Comparison of ENCODE assay signal across 11 cellular contexts in the genomic region with DNA sequence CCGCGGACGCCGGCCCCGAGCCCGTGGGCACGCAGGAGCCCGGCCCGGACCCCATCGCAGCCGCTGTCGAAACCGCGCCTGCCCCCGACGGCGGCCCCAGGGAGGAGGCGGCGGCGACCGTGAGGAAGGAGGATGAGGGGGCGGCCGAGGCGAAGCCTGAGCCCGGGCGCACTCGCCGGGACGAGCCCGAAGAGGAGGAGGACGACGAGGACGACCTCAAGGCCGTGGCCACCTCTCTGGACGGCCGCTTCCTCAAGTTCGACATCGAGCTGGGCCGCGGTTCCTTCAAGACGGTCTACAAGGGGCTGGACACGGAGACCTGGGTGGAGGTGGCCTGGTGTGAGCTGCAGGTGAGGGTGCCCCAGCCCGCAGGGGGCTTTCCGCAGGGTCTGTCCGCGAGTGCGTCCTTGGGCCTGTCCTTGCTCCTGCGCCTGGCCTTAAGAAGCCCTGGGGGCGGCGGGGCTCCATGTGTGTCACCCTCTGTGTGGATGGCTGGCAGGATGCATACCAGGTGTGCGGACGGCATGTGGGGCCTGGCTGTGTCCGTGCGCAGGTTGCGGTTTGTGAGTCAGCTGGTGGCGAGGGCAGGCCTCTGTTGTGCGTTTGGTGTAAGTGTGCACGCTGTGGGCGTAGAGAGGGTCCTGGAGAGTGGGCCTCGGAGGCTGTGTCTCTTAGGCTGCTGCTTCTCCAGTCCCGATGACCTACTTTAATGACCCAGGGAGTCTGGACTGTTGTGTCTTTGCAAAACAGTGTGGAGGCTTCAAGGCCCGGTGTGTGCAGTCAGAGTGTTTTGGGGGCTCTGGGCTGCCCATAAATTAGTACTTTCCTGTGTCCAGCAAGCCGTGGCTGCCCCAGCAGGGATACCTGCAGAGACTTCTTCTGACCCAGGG. TPM values are rescaled to one million over a fixed set of nuclear protein-coding genes. Genes with fewer than 3 reads are reported as not detected.
DNase-seq lines count a peak whose midpoint lies in the region; ATAC-seq and TF ChIP-seq lines count a peak whose summit lies in the region.
"Had no signal": no experiment of that assay in that cellular context is flagged by ENCODE, and none has a peak within 500 bp of the region (broad histone marks: within the 10 kb centered on the region; RNA-seq: fewer than 3 reads in every experiment).

No MANE protein-coding gene starts in this region.

- no peak for TF ChIP-seq CTCF in WERI-Rb-1 (IDR thresholded peaks at IDR 0.05; ENCODE audit: low read depth, low read length)

- no peaks in the 10 kb centered on the region for H3K27me3 ChIP-seq in WERI-Rb-1 (ENCODE audit: insufficient read depth, low read depth, severe bottlenecking)
- H3K27me3 ChIP-seq in stomach smooth muscle (ENCODE audit: control insufficient read depth in 1 of 2, insufficient read depth in 2 of 2, low read length in 2 of 2) = peaks cover 0 to 2% of the 10 kb centered on the region in 2 donors

- H3K36me3 ChIP-seq in WERI-Rb-1 = peaks cover 8% of the 10 kb centered on the region; the same call in 1 of the 2 replicates
- H3K36me3 ChIP-seq in stomach smooth muscle (ENCODE audit: control insufficient read depth in 2 of 2, insufficient read depth in 2 of 2, low read length in 2 of 2) = no peaks in the 10 kb centered on the region
- H3K36me3 ChIP-seq: brain microvascular endothelial cell had no signal

- H3K9me3 Mint-ChIP-seq in activated T-cell treated with anti-CD3 and anti-CD28 coated beads, Interleukin-2, amount 50 U/mL, for 72 hours = no peaks in the 10 kb centered on the region
- H3K9me3 Mint-ChIP-seq: HFFc6 had no signal

- peak overlapping the region; percentile 31 to 34 for H3K4me3 Mint-ChIP-seq in activated T-cell treated with anti-CD3 and anti-CD28 coated beads, Interleukin-2, amount 50 U/mL, for 72 hours
- H3K4me3 Mint-ChIP-seq: HFFc6 had no signal

- H3K9me3 ChIP-seq in WERI-Rb-1 (ENCODE audit: severe bottlenecking) = no peaks in the 10 kb centered on the region
- no peaks in the 10 kb centered on the region for H3K9me3 ChIP-seq in stomach smooth muscle (ENCODE audit: control insufficient read depth in 2 of 2, low read length in 2 of 2)

- H3K27ac ChIP-seq in WERI-Rb-1 (no peak overlapping the region), stomach smooth muscle (ENCODE audit: low read length) (peak overlapping the region; percentile 80)
- H3K27ac ChIP-seq: brain microvascular endothelial cell had no signal

- H3K9ac ChIP-seq in stomach smooth muscle (ENCODE audit: low read length in 2 of 2) = peak overlapping the region; percentile 44 to 68

- peaks cover 69% of the 10 kb centered on the region for H3K4me1 ChIP-seq in stomach smooth muscle (ENCODE audit: control insufficient read depth, insufficient read depth, low read length)

- peaks cover 8% of the 10 kb centered on the region for H3K4me1 Mint-ChIP-seq in activated T-cell treated with anti-CD3 and anti-CD28 coated beads, Interleukin-2, amount 50 U/mL, for 72 hours (ENCODE audit: low read depth)

- H3K4me3 ChIP-seq in WERI-Rb-1 (ENCODE audit: low read depth, low read length) = peak overlapping the region; percentile 39
- peak overlapping the region; percentile 53 to 78 for H3K4me3 ChIP-seq in stomach smooth muscle (ENCODE audit: low read length in 2 of 2)

- DNase-seq in activated T-cell treated with anti-CD3 and anti-CD28 coated beads, Interleukin-2, amount 50 U/mL, for 72 hours = no peak
- no peak for DNase-seq in activated T-cell treated with anti-CD3 and anti-CD28 coated beads, Interleukin-2, amount 50 U/mL, for 48 hours
- DNase-seq in WERI-Rb-1 (no peak), iPS-NIHi11 (ENCODE audit: low spot score) (peak; percentile 68), NCI-H2171 treated with DMSO at 0.1 percent for 48 hours (lab: John Stamatoyannopoulos, UW) (no peak), NCI-H2227 (lab: John Stamatoyannopoulos, UW; ENCODE audit: unreplicated experiment) (no peak)
- DNase-seq: activated CD4-positive, alpha-beta T cell treated with anti-CD3 and anti-CD28 coated beads for 1 hour; brain microvascular endothelial cell; HFFc6 had no signal

- H3K27ac Mint-ChIP-seq in activated T-cell treated with anti-CD3 and anti-CD28 coated beads, Interleukin-2, amount 50 U/mL, for 72 hours = no peak overlapping the region
- H3K27ac Mint-ChIP-seq: HFFc6 had no signal

- ATAC-seq in activated T-cell treated with anti-CD3 and anti-CD28 coated beads, Interleukin-2, amount 50 U/mL, for 72 hours (replicated peaks in 1 of 2) = no peak
- ATAC-seq in HG03565 (IDR thresholded peaks at IDR 0.05; ENCODE audit: unreplicated experiment) = no peak

- H3K36me3 Mint-ChIP-seq in activated T-cell treated with anti-CD3 and anti-CD28 coated beads, Interleukin-2, amount 50 U/mL, for 72 hours (ENCODE audit: insufficient read depth in 2 of 2) = no peaks in the 10 kb centered on the region

- H3K27me3 Mint-ChIP-seq in activated T-cell treated with anti-CD3 and anti-CD28 coated beads, Interleukin-2, amount 50 U/mL, for 72 hours (ENCODE audit: low read depth) = peaks cover 40% of the 10 kb centered on the region

RNA-seq across cellular contexts. Expression of a gene that starts 1.6 kb away (rescaled TPM):
- 1 to 10 TPM in 1 of 2 donors, under 1 TPM in 1; 0.70 to 1.1 TPM for total RNA-seq in activated T-cell treated with anti-CD3 and anti-CD28 coated beads, Interleukin-2, amount 50 U/mL, for 72 hours
- total RNA-seq: HFFc6 had no signal

RNA-seq across cellular contexts. Expression of a gene that starts 51.5 kb away (rescaled TPM):
- total RNA-seq in activated T-cell treated with anti-CD3 and anti-CD28 coated beads, Interleukin-2, amount 50 U/mL, for 72 hours = 100 to 1,000 TPM; 121 to 124 TPM
